Comparison of ENCODE assay signal across 11 cellular contexts in genomic region chr3:52090620-52091468, GRCh38. TPM values are rescaled to one million over a fixed set of nuclear protein-coding genes. Genes with fewer than 3 reads are reported as not detected.
A peak's percentile ranks its signal among the peaks of the same experiment; 100 is the strongest.
DNase-seq lines count a peak whose midpoint lies in the region.
"Had no signal": no experiment of that assay in that cellular context is flagged by ENCODE, and none has a peak within 500 bp of the region (broad histone marks: within the 10 kb centered on the region; RNA-seq: fewer than 3 reads in every experiment).

No MANE protein-coding gene starts in this region.

- peaks cover 2% of the 10 kb centered on the region for H3K79me1 ChIP-seq in neuronal stem cell (ENCODE audit: low read depth, low read length)

- H3K27me3 ChIP-seq in adipocyte (replicated peaks; ENCODE audit: control insufficient read depth, insufficient read depth, low read length) (no peaks in the 10 kb centered on the region), neuronal stem cell (ENCODE audit: control insufficient read depth in 3 of 3, insufficient read depth in 3 of 3, low read depth in 1 of 3, low read length in 3 of 3) (no peaks in the 10 kb centered on the region)

- H2AFZ ChIP-seq in neuronal stem cell (ENCODE audit: low read length) = peak overlapping the region; percentile 15

- H3K9ac ChIP-seq in adipocyte (ENCODE audit: low read length) = peak overlapping the region; percentile 65
- H3K9ac ChIP-seq in neuronal stem cell (ENCODE audit: low read depth, low read length, poor library complexity) = peak overlapping the region; percentile 3

- no peaks in the 10 kb centered on the region for H3K9me3 ChIP-seq in adipocyte (ENCODE audit: control insufficient read depth, low read length)
- no peaks in the 10 kb centered on the region for H3K9me3 ChIP-seq in neuronal stem cell (replicated peaks in 1 of 2; ENCODE audit: control insufficient read depth in 2 of 2, insufficient read depth in 1 of 2, low read depth in 1 of 2, low read length in 2 of 2)

- H2AK5ac ChIP-seq in neuronal stem cell (ENCODE audit: low read depth, low read length) = peak overlapping the region; percentile 78

- no peak overlapping the region for H4K91ac ChIP-seq in neuronal stem cell (ENCODE audit: low read depth, low read length, poor library complexity)

- no peak overlapping the region for H4K8ac ChIP-seq in neuronal stem cell (ENCODE audit: low read depth, low read length)

- peak overlapping the region; percentile 9 for H2BK120ac ChIP-seq in neuronal stem cell (ENCODE audit: low read depth, low read length)

- H3K4me3 ChIP-seq in adipocyte (ENCODE audit: low read length) = no peak overlapping the region
- H3K4me3 ChIP-seq in neuronal stem cell (ENCODE audit: low read length in 2 of 2) = no peak overlapping the region
- H3K4me3 ChIP-seq in urinary bladder (ENCODE audit: low read depth, low read length) = no peak overlapping the region

- H2BK15ac ChIP-seq in neuronal stem cell (ENCODE audit: low read length) = no peak overlapping the region

- H3K4me1 ChIP-seq in adipocyte (ENCODE audit: control insufficient read depth, insufficient read depth, low read length) (peaks cover 48% of the 10 kb centered on the region), neuronal stem cell (ENCODE audit: control insufficient read depth in 2 of 2, insufficient read depth in 1 of 2, low read depth in 1 of 2, low read length in 2 of 2) (peaks cover 31 to 38% of the 10 kb centered on the region in 2 donors), urinary bladder (ENCODE audit: insufficient read depth) (no peaks in the 10 kb centered on the region)

- H3K4ac ChIP-seq in neuronal stem cell (ENCODE audit: low read length) = peak overlapping the region; percentile 53

- H3K14ac ChIP-seq in neuronal stem cell (ENCODE audit: low read length) = no peak overlapping the region

- H3K18ac ChIP-seq in neuronal stem cell (ENCODE audit: low read length) = peak overlapping the region; percentile 81

- H3K23ac ChIP-seq in neuronal stem cell (ENCODE audit: low read depth, low read length, poor library complexity) = peak overlapping the region; percentile 17

- DNase-seq in adipocyte (ENCODE audit: low read depth) (no peak), foreskin melanocyte (peak; percentile 41), neuronal stem cell (ENCODE audit: low spot score) (peak; percentile 15), NOMO-1 (lab: John Stamatoyannopoulos, UW; ENCODE audit: unreplicated experiment in 2 of 2) (no peak), NCI-H2196 (lab: John Stamatoyannopoulos, UW; ENCODE audit: unreplicated experiment) (no peak), DMS53 treated with DMSO at 0.1 percent for 48 hours (lab: John Stamatoyannopoulos, UW; ENCODE audit: unreplicated experiment) (no peak), ureter (ENCODE audit: low spot score) (no peak)
- DNase-seq: DMS153; SHP77; stimulated activated CD4-positive, alpha-beta T cell treated with anti-CD3 and anti-CD28 coated beads, Interleukin-12 subunit alpha, Interleukin-12 subunit beta, amount 100 ng/mL, for 4 hours had no signal

- H2BK5ac ChIP-seq in neuronal stem cell (ENCODE audit: low read length) = no peak overlapping the region

- WGBS in neuronal stem cell (ENCODE audit: extremely low coverage in 2 of 2, insufficient read length in 2 of 2, insufficient replicate concordance in 1 of 2), 2 donors = no CpG with 5 or more reads among the region's 12 CpGs
- 87% methylated on average over 12 of the region's 12 CpGs for WGBS in urinary bladder

- peak overlapping the region; percentile 48 for H3K27ac ChIP-seq in neuronal stem cell (replicated peaks; ENCODE audit: low read length)
- H3K27ac ChIP-seq in urinary bladder (ENCODE audit: low read depth) = peak overlapping the region; percentile 43

- H3K4me2 ChIP-seq in neuronal stem cell (ENCODE audit: insufficient read depth, low read length, poor library complexity, severe bottlenecking) = no peak overlapping the region

- H3K36me3 ChIP-seq in adipocyte (ENCODE audit: control insufficient read depth, insufficient read depth, low read length, severe bottlenecking) (no peaks in the 10 kb centered on the region), neuronal stem cell (replicated peaks in 1 of 2; ENCODE audit: control insufficient read depth in 2 of 2, insufficient read depth in 2 of 2, low read length in 2 of 2) (peaks cover 7 to 27% of the 10 kb centered on the region in 2 donors), urinary bladder (ENCODE audit: insufficient read depth) (no peaks in the 10 kb centered on the region)

- H2BK12ac ChIP-seq in neuronal stem cell (ENCODE audit: low read length) = peak overlapping the region; percentile 27

RNA-seq across cellular contexts. Expression of gene DUSP7, which starts 34.5 kb away (rescaled TPM):
- 13.5 TPM for polyA plus RNA-seq in neuronal stem cell (2013, experiment 1 of 2)
- 13.8 TPM for polyA plus RNA-seq in neuronal stem cell (2013, experiment 2 of 2)
- 8.2 TPM for total RNA-seq in urinary bladder
- 14.3 TPM for polyA plus RNA-seq in urinary bladder
- 22.2 TPM for total RNA-seq in ureter

Comparison
In these comparisons a context has a peak if more than half of its experiments do, and no peak if none do; other contexts are left out.
1. DNase-seq: peak in foreskin melanocyte (single experiment) and neuronal stem cell (single experiment); none in adipocyte (single experiment), NOMO-1 (0 of 2), NCI-H2196 (single experiment), DMS53 treated with DMSO at 0.1 percent for 48 hours (single experiment) and ureter (single experiment).